In genomic region chr14:66311058-66311457, GRCh38 we compare ENCODE assay signal across 23 cellular contexts.
DNase-seq lines count a peak whose midpoint lies in the region; ATAC-seq and TF ChIP-seq lines count a peak whose summit lies in the region.
"Had no signal": no experiment of that assay in that cellular context is flagged by ENCODE, and none has a peak within 500 bp of the region (broad histone marks: within the 10 kb centered on the region; RNA-seq: fewer than 3 reads in every experiment).

No MANE protein-coding gene starts in this region.

- no peaks in the 10 kb centered on the region for H3K36me3 Mint-ChIP-seq in natural killer cell
- H3K36me3 Mint-ChIP-seq: CD14-positive monocyte had no signal

- ATAC-seq in heart left ventricle, result peak in 3 of 4 donors; percentile 32 to 56 (median 53)
- no peak for ATAC-seq in left cardiac atrium
- ATAC-seq in left ventricle myocardium superior, result peak; percentile 62
- no peak for ATAC-seq in natural killer cell
- ATAC-seq: GM12878 had no signal

- no peak overlapping the region for H3K27ac Mint-ChIP-seq in natural killer cell
- H3K27ac Mint-ChIP-seq: CD14-positive monocyte; CD4-positive, CD25-positive, alpha-beta regulatory T cell; CD8-positive, alpha-beta memory T cell had no signal

- no peak for DNase-seq in heart left ventricle
- no peak for DNase-seq in left cardiac atrium
- no peak for DNase-seq in left ventricle myocardium superior
- DNase-seq in left ventricle myocardium inferior, result no peak
- DNase-seq in natural killer cell, result no peak
- DNase-seq: 8988T; ACHN; BE2C; C1 segment of cervical spinal cord; CD4-positive, alpha-beta memory T cell; CD4-positive, CD25-positive, alpha-beta regulatory T cell; CD8-positive, alpha-beta memory T cell; COR-L47; DMS 273 treated with DMSO at 0.1 percent for 48 hours; DMS153; DMS53; DMS79; DND-41; EL; GDM1 had no signal

- intact Hi-C loops in heart left ventricle (cut with DNase I), result no loop called here
- intact Hi-C loops in left cardiac atrium (cut with DNase I), result no loop called here
- intact Hi-C loops in left ventricle myocardium superior (cut with micrococcal nuclease), result no loop called here
- intact Hi-C loops in left ventricle myocardium inferior (cut with micrococcal nuclease), result no loop called here
- intact Hi-C loops in natural killer cell (cut with micrococcal nuclease), result no loop called here

- H3K4me1 Mint-ChIP-seq in natural killer cell, result no peaks in the 10 kb centered on the region
- H3K4me1 Mint-ChIP-seq: CD14-positive monocyte; CD4-positive, alpha-beta memory T cell; CD4-positive, CD25-positive, alpha-beta regulatory T cell; CD8-positive, alpha-beta memory T cell had no signal

- H3K27ac ChIP-seq in heart left ventricle (no peak overlapping the region), left ventricle myocardium inferior (replicated peaks) (no peak overlapping the region)
- H3K27ac ChIP-seq: BLaER1 had no signal

- no peak for TF ChIP-seq POLR2A in heart left ventricle (IDR thresholded peaks at IDR 0.05)

- TF ChIP-seq CTCF in heart left ventricle (IDR thresholded peaks at IDR 0.05) (no peak), left ventricle myocardium inferior (IDR thresholded peaks at IDR 0.05; ENCODE audit: borderline replicate concordance) (no peak), natural killer cell (IDR thresholded peaks at IDR 0.05) (no peak)

- WGBS in heart left ventricle, 4 donors, result 20 to 28% (median 24%) methylated on average over 3 of the region's 3 CpGs

- no peaks in the 10 kb centered on the region for H3K36me3 ChIP-seq in heart left ventricle
- H3K36me3 ChIP-seq in left ventricle myocardium inferior, result no peaks in the 10 kb centered on the region
- H3K36me3 ChIP-seq: BE2C, BLaER1 had no signal

- H3K27me3 ChIP-seq in heart left ventricle (no peaks in the 10 kb centered on the region), left ventricle myocardium inferior (ENCODE audit: low read depth) (no peaks in the 10 kb centered on the region)
- H3K27me3 ChIP-seq: BE2C, BLaER1 had no signal

- H3K4me1 ChIP-seq in heart left ventricle, result peaks cover 0 to 27% (median 0%) of the 10 kb centered on the region in 12 donors
- peaks cover 15% of the 10 kb centered on the region for H3K4me1 ChIP-seq in left ventricle myocardium inferior
- H3K4me1 ChIP-seq: BE2C, BLaER1 had no signal

- no peak overlapping the region for H3K4me3 Mint-ChIP-seq in natural killer cell
- H3K4me3 Mint-ChIP-seq: CD14-positive monocyte; CD4-positive, alpha-beta memory T cell; CD4-positive, CD25-positive, alpha-beta regulatory T cell; CD8-positive, alpha-beta memory T cell had no signal

- H3K9me3 Mint-ChIP-seq in natural killer cell, result peaks cover 8 to 13% of the 10 kb centered on the region in 2 donors

- no peak overlapping the region for H3K4me3 ChIP-seq in heart left ventricle
- H3K4me3 ChIP-seq in left ventricle myocardium inferior, result no peak overlapping the region
- H3K4me3 ChIP-seq: BLaER1, GM12878 had no signal

- H3K9me3 ChIP-seq in heart left ventricle (peaks cover 0 to 4% (median 0%) of the 10 kb centered on the region in 12 donors), left ventricle myocardium inferior (replicated peaks) (no peaks in the 10 kb centered on the region)
- H3K9me3 ChIP-seq: BE2C had no signal

- no peaks in the 10 kb centered on the region for H3K27me3 Mint-ChIP-seq in natural killer cell (ENCODE audit: low read depth in 2 of 2)
- H3K27me3 Mint-ChIP-seq: CD4-positive, CD25-positive, alpha-beta regulatory T cell had no signal

Comparison
In these comparisons a context has a peak if more than half of its experiments do, and no peak if none do; other contexts are left out.
1. ATAC-seq: peak in heart left ventricle (3 of 4) and left ventricle myocardium superior (single experiment); none in left cardiac atrium (0 of 2) and natural killer cell (0 of 3).